In the genomic region with DNA sequence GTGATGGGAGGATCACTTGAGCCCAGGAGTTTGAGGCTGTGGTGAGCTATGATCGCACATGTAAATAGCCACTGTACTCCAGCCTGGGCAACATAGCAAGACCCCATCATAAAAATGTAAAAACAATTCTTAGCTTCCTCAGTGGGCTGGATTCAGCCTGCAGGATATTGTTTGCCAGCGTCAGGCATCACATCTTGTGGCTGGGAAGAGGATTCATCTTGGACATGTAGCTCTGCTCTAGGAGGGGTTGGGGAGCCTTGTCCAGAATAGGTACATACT, we compare ENCODE assay signal across 1 cellular context.
TF ChIP-seq lines count a peak whose summit lies in the region.

No MANE protein-coding gene starts in this region.

TF ChIP-seq in SK-N-SH, 30 proteins besides CTCF, POLR2A, EP300 and RAD21 (continued from another document):
- no peak for TF ChIP-seq NFIC (IDR thresholded peaks at IDR 0.05; ENCODE audit: borderline replicate concordance)
- no peak for TF ChIP-seq CHD2 (IDR thresholded peaks at IDR 0.05; ENCODE audit: low read length, partially characterized antibody)
- no peak for TF ChIP-seq RXRA (IDR thresholded peaks at IDR 0.05; ENCODE audit: borderline replicate concordance, low read depth)
- TF ChIP-seq RCOR1 (IDR thresholded peaks at IDR 0.05; ENCODE audit: low read length) = no peak
- TF ChIP-seq MEF2A (IDR thresholded peaks at IDR 0.05; ENCODE audit: borderline replicate concordance, low read depth) = no peak
- TF ChIP-seq, protein P1, sequence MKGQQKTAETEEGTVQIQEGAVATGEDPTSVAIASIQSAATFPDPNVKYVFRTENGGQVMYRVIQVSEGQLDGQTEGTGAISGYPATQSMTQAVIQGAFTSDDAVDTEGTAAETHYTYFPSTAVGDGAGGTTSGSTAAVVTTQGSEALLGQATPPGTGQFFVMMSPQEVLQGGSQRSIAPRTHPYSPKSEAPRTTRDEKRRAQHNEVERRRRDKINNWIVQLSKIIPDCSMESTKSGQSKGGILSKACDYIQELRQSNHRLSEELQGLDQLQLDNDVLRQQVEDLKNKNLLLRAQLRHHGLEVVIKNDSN (IDR thresholded peaks at IDR 0.05; ENCODE audit: borderline replicate concordance, low read depth) = no peak
- TF ChIP-seq, protein P2, sequence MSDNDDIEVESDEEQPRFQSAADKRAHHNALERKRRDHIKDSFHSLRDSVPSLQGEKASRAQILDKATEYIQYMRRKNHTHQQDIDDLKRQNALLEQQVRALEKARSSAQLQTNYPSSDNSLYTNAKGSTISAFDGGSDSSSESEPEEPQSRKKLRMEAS (IDR thresholded peaks at IDR 0.05; ENCODE audit: low read depth) = no peak
- no peak for TF ChIP-seq MXI1 (IDR thresholded peaks at IDR 0.05; ENCODE audit: low read depth, low read length)
